8 cellular contexts compared by ENCODE assay signal in the genomic region with DNA sequence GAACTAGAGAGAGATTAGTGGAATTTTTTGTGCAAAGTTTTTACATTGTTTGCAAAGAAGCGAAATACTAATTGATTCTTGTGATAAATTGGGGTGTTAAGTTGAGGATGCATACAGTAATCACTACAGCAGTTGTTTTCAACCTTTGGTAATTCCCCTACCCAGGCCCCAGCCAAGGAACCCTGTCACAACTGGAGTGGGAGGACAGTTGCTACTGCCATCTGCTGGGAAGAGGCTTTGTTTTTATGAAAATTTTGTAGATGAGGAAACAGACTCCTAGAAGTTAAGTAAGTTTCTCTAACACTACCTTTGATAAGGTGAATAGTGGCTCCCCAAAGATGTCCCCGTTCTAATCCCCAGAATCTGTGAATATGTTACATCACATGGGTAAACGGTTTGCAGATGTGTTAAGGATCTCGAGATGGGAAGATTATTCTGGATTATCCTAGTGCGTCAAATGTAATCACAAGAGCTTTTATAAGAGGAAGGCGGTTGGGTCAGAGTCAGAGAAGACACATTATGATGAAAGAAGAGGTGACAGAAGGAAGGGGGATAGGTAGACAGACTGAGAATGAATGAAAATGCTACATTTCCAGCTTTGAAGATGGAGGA. TPM values are rescaled to one million over a fixed set of nuclear protein-coding genes. Genes with fewer than 3 reads are reported as not detected.
DNase-seq lines count a peak whose midpoint lies in the region; ATAC-seq and TF ChIP-seq lines count a peak whose summit lies in the region.

No MANE protein-coding gene starts in this region.

- no peaks in the 10 kb centered on the region for H3K36me3 ChIP-seq in RWPE2 (ENCODE audit: low read depth)

- H3K9me3 ChIP-seq in RWPE2 (ENCODE audit: severe bottlenecking), result no peaks in the 10 kb centered on the region

- DNase-seq in RWPE2 (ENCODE audit: low spot score), result no peak
- peak; percentile 26 for DNase-seq in fibroblast of pulmonary artery (ENCODE audit: low read depth)
- peak; percentile 39 for DNase-seq in stimulated activated CD4-positive, alpha-beta T cell treated with anti-CD3 and anti-CD28 coated beads, Interleukin-1b, Interleukin-23, amount 100 ng/mL, for 48 hours
- no peak for DNase-seq in HK-2 (ENCODE audit: unreplicated experiment)
- DNase-seq in dermis blood vessel endothelial cell, result no peak

- H3K4me1 ChIP-seq in RWPE2 (ENCODE audit: insufficient read depth, poor library complexity, severe bottlenecking), result no peaks in the 10 kb centered on the region

- no peak overlapping the region for H3K27ac ChIP-seq in C4-2B
- no peak overlapping the region for H3K27ac ChIP-seq in RWPE2 (ENCODE audit: poor library complexity, severe bottlenecking)

- H3K4me3 ChIP-seq in RWPE2 (ENCODE audit: severe bottlenecking) (no peak overlapping the region), fibroblast of pulmonary artery (replicated peaks; ENCODE audit: low read depth, low read length) (no peak overlapping the region)

- H3K27me3 ChIP-seq in RWPE2 (ENCODE audit: insufficient read depth, poor library complexity, severe bottlenecking), result no peaks in the 10 kb centered on the region

- TF ChIP-seq CTCF in C4-2B (conservative IDR thresholded peaks at IDR 0.05), result peak; percentile 70
- TF ChIP-seq CTCF in RWPE2 (IDR thresholded peaks at IDR 0.05; ENCODE audit: poor library complexity, severe bottlenecking), result peak; percentile 67
- TF ChIP-seq CTCF in fibroblast of pulmonary artery (IDR thresholded peaks at IDR 0.05; ENCODE audit: low read length, missing control alignments), result peak; percentile 37

- ATAC-seq in GM18498 (IDR thresholded peaks at IDR 0.05; ENCODE audit: unreplicated experiment) (peak; percentile 73), HG03039 (IDR thresholded peaks at IDR 0.05; ENCODE audit: unreplicated experiment) (peak; percentile 74), RWPE2 (ENCODE audit: low read depth) (no peak)

RNA-seq across cellular contexts. Expression of a gene that starts 34.0 kb away (rescaled TPM):
- 0.17 and 0.19 TPM in 2 replicates for total RNA-seq in dermis blood vessel endothelial cell

Comparison
In these comparisons a context has a peak if more than half of its experiments do, and no peak if none do; other contexts are left out.
1. DNase-seq: peak in fibroblast of pulmonary artery (single experiment) and stimulated activated CD4-positive, alpha-beta T cell treated with anti-CD3 and anti-CD28 coated beads, Interleukin-1b, Interleukin-23, amount 100 ng/mL, for 48 hours (single experiment); none in RWPE2 (single experiment), HK-2 (single experiment) and dermis blood vessel endothelial cell (single experiment).
2. Peak in every context shown above with its lines, with median percentiles within 50 percentile points of each other: CTCF ChIP-seq.